ENCODE assay signal across 18 cellular contexts in genomic region chr7:128091106-128091505, GRCh38. TPM values are rescaled to one million over a fixed set of nuclear protein-coding genes. Genes with fewer than 3 reads are reported as not detected.
DNase-seq lines count a peak whose midpoint lies in the region; ATAC-seq and FAIRE-seq lines count a peak whose summit lies in the region.
"Had no signal": no experiment of that assay in that cellular context is flagged by ENCODE, and none has a peak within 500 bp of the region (broad histone marks: within the 10 kb centered on the region; RNA-seq: fewer than 3 reads in every experiment).

No MANE protein-coding gene starts in this region.

- no peaks in the 10 kb centered on the region for H3K27me3 ChIP-seq in right cardiac atrium (ENCODE audit: control insufficient read depth, insufficient read depth)
- no peaks in the 10 kb centered on the region for H3K27me3 ChIP-seq in small intestine (ENCODE audit: control insufficient read depth in 2 of 2, insufficient read depth in 2 of 2, low read length in 2 of 2)

- H3K36me3 Mint-ChIP-seq in activated T-helper 17 cell treated with anti-CD3 and anti-CD28 coated beads, Interleukin-2, amount 50 U/mL, for 72 hours (ENCODE audit: low read depth), result peaks cover 91% of the 10 kb centered on the region

- H3K4me3 ChIP-seq in right cardiac atrium (ENCODE audit: low read length), result no peak overlapping the region
- H3K4me3 ChIP-seq in small intestine (ENCODE audit: low read depth in 1 of 2, low read length in 2 of 2), result no peak overlapping the region

- H3K4me1 ChIP-seq in right cardiac atrium (ENCODE audit: control insufficient read depth, insufficient read depth, low read length) (no peaks in the 10 kb centered on the region), small intestine (ENCODE audit: control insufficient read depth in 2 of 2, insufficient read depth in 1 of 2, low read depth in 1 of 2, low read length in 1 of 2) (no peaks in the 10 kb centered on the region)
- H3K4me1 ChIP-seq: Caco-2 had no signal

- H3K9me3 Mint-ChIP-seq in activated T-helper 17 cell treated with anti-CD3 and anti-CD28 coated beads, Interleukin-2, amount 50 U/mL, for 72 hours, result no peaks in the 10 kb centered on the region
- H3K9me3 Mint-ChIP-seq: CD4-positive, CD25-positive, alpha-beta regulatory T cell had no signal

- H3K36me3 ChIP-seq in small intestine (ENCODE audit: control insufficient read depth in 2 of 2, insufficient read depth in 2 of 2, low read length in 2 of 2), result peaks cover 12 to 13% of the 10 kb centered on the region in 2 donors

- H3K4me1 Mint-ChIP-seq in activated T-helper 17 cell treated with anti-CD3 and anti-CD28 coated beads, Interleukin-2, amount 50 U/mL, for 72 hours, result no peaks in the 10 kb centered on the region
- H3K4me1 Mint-ChIP-seq: B cell had no signal

- 68% methylated on average over 3 of the region's 3 CpGs for WGBS in right cardiac atrium
- 80 to 87% (median 83%) methylated on average over 3 of the region's 3 CpGs for WGBS in small intestine, 3 donors

- peak; percentile 17 for DNase-seq in Right ventricle myocardium superior
- DNase-seq in right cardiac atrium, result no peak
- peak; percentile 22 for DNase-seq in iris pigment epithelial cell (ENCODE audit: low read depth)
- DNase-seq in kidney tubule cell (ENCODE audit: low spot score), result no peak
- no peak for DNase-seq in small intestine
- DNase-seq: Caco-2; CD4-positive, CD25-positive, alpha-beta regulatory T cell; Karpas-422; MM.1S; NCI-H1105 treated with DMSO at 0.1 percent for 48 hours; NCI-H1694 treated with DMSO at 0.1 percent for 48 hours; NCI-H446; NCI-H69; RPMI8226 had no signal

- no peak overlapping the region for H3K4me3 Mint-ChIP-seq in activated T-helper 17 cell treated with anti-CD3 and anti-CD28 coated beads, Interleukin-2, amount 50 U/mL, for 72 hours
- H3K4me3 Mint-ChIP-seq: B cell; CD4-positive, CD25-positive, alpha-beta regulatory T cell had no signal

- H3K9me3 ChIP-seq in right cardiac atrium (ENCODE audit: control insufficient read depth, low read length), result no peaks in the 10 kb centered on the region
- H3K9me3 ChIP-seq in small intestine (ENCODE audit: control insufficient read depth, low read depth), result no peaks in the 10 kb centered on the region
- H3K9me3 ChIP-seq: Caco-2 had no signal

- intact Hi-C loops in Right ventricle myocardium superior (cut with DNase I), result no loop called here
- intact Hi-C loops in right cardiac atrium (cut with DNase I), result no loop called here

- H3K27ac ChIP-seq in right cardiac atrium (ENCODE audit: low read length), result no peak overlapping the region
- no peak overlapping the region for H3K27ac ChIP-seq in small intestine (ENCODE audit: low read depth in 1 of 2, low read length in 1 of 2)

- FAIRE-seq in small intestine (lab: Jason Lieb, UNC), result no peak

- no peaks in the 10 kb centered on the region for H3K27me3 Mint-ChIP-seq in activated T-helper 17 cell treated with anti-CD3 and anti-CD28 coated beads, Interleukin-2, amount 50 U/mL, for 72 hours
- H3K27me3 Mint-ChIP-seq: B cell; CD4-positive, CD25-positive, alpha-beta regulatory T cell had no signal

- peak overlapping the region; percentile 7 for H3K27ac Mint-ChIP-seq in activated T-helper 17 cell treated with anti-CD3 and anti-CD28 coated beads, Interleukin-2, amount 50 U/mL, for 72 hours
- H3K27ac Mint-ChIP-seq: B cell had no signal

- ATAC-seq in Right ventricle myocardium superior (ENCODE audit: poor library complexity), result no peak
- ATAC-seq in right cardiac atrium, result no peak
- ATAC-seq in activated T-helper 17 cell treated with anti-CD3 and anti-CD28 coated beads, Interleukin-2, amount 50 U/mL, for 72 hours (replicated peaks), result no peak
- ATAC-seq in HG03175 (IDR thresholded peaks at IDR 0.05; ENCODE audit: unreplicated experiment), result no peak

RNA-seq across cellular contexts. Expression of gene LRRC4, which starts 59.9 kb away (rescaled TPM):
- 1.9 TPM for total RNA-seq in Right ventricle myocardium superior
- total RNA-seq in right cardiac atrium, result 10 to 100 TPM in 1 of 4 donors, 1 to 10 TPM in 3; 3.5 to 13.8 (median 6.2) TPM
- polyA plus RNA-seq in right cardiac atrium, result 4.4 TPM
- total RNA-seq in activated T-helper 17 cell treated with anti-CD3 and anti-CD28 coated beads, Interleukin-2, amount 50 U/mL, for 72 hours, result under 1 TPM in 1 of 2 donors, not detected in 1; 0.13 TPM
- under 1 TPM; 0.27 to 0.91 (median 0.67) TPM for polyA plus RNA-seq in small intestine
- total RNA-seq: Caco-2; CD4-positive, CD25-positive, alpha-beta regulatory T cell; H4 had no signal

Comparison
In these comparisons a context has a peak if more than half of its experiments do, and no peak if none do; other contexts are left out.
1. DNase-seq: peak in Right ventricle myocardium superior (single experiment) and iris pigment epithelial cell (single experiment); none in right cardiac atrium (0 of 3), kidney tubule cell (single experiment) and small intestine (single experiment).